Comparison of ENCODE assay signal across 3 cellular contexts in genomic region chr16:87621550-87621829, GRCh38.
TF ChIP-seq lines count a peak whose summit lies in the region.

No MANE protein-coding gene starts in this region.

TF ChIP-seq in SK-N-SH, 30 proteins besides CTCF, POLR2A, EP300 and RAD21:
- no peak for TF ChIP-seq PBX3 (IDR thresholded peaks at IDR 0.05)
- no peak for TF ChIP-seq RXRA (IDR thresholded peaks at IDR 0.05; ENCODE audit: borderline replicate concordance, low read depth)
- TF ChIP-seq FOSL2 (IDR thresholded peaks at IDR 0.05; ENCODE audit: borderline replicate concordance, low read depth) = no peak
- no peak for TF ChIP-seq USF2 (IDR thresholded peaks at IDR 0.05; ENCODE audit: borderline replicate concordance, low read depth, low read length)
- TF ChIP-seq ELF1 (IDR thresholded peaks at IDR 0.05) = no peak
- TF ChIP-seq SIN3A (IDR thresholded peaks at IDR 0.05; ENCODE audit: borderline replicate concordance, low read depth, low read length) = no peak
- TF ChIP-seq FOXM1 (IDR thresholded peaks at IDR 0.05; ENCODE audit: low read depth) = no peak
- no peak for TF ChIP-seq SMC3 (IDR thresholded peaks at IDR 0.05; ENCODE audit: low read depth, low read length)
TF ChIP-seq in SK-N-SH: peak in this region for 0.

TF ChIP-seq in SK-N-SH treated with all-trans-retinoic acid at 6 μM for 48 hours, 23 proteins besides CTCF, POLR2A, EP300 and RAD21 (continued from another document):
- TF ChIP-seq, protein P1, sequence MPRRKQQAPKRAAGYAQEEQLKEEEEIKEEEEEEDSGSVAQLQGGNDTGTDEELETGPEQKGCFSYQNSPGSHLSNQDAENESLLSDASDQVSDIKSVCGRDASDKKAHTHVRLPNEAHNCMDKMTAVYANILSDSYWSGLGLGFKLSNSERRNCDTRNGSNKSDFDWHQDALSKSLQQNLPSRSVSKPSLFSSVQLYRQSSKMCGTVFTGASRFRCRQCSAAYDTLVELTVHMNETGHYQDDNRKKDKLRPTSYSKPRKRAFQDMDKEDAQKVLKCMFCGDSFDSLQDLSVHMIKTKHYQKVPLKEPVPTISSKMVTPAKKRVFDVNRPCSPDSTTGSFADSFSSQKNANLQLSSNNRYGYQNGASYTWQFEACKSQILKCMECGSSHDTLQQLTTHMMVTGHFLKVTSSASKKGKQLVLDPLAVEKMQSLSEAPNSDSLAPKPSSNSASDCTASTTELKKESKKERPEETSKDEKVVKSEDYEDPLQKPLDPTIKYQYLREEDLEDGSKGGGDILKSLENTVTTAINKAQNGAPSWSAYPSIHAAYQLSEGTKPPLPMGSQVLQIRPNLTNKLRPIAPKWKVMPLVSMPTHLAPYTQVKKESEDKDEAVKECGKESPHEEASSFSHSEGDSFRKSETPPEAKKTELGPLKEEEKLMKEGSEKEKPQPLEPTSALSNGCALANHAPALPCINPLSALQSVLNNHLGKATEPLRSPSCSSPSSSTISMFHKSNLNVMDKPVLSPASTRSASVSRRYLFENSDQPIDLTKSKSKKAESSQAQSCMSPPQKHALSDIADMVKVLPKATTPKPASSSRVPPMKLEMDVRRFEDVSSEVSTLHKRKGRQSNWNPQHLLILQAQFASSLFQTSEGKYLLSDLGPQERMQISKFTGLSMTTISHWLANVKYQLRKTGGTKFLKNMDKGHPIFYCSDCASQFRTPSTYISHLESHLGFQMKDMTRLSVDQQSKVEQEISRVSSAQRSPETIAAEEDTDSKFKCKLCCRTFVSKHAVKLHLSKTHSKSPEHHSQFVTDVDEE (CRISPR knock-in tag; IDR thresholded peaks at IDR 0.05) = no peak
- TF ChIP-seq CSDC2 (CRISPR knock-in tag; IDR thresholded peaks at IDR 0.05) = no peak
- TF ChIP-seq CREB5 (CRISPR knock-in tag; IDR thresholded peaks at IDR 0.05; ENCODE audit: low read depth) = no peak
- TF ChIP-seq ZFP30 (CRISPR knock-in tag; IDR thresholded peaks at IDR 0.05) = no peak
- TF ChIP-seq ZFP3 (CRISPR knock-in tag; IDR thresholded peaks at IDR 0.05) = no peak
- TF ChIP-seq ESRRG (CRISPR knock-in tag; IDR thresholded peaks at IDR 0.05) = no peak
- TF ChIP-seq ARNTL (CRISPR knock-in tag; IDR thresholded peaks at IDR 0.05; ENCODE audit: borderline replicate concordance, low read depth) = no peak
- no peak for TF ChIP-seq TCF4 (CRISPR knock-in tag; IDR thresholded peaks at IDR 0.05; ENCODE audit: borderline replicate concordance)
- TF ChIP-seq, protein P2, sequence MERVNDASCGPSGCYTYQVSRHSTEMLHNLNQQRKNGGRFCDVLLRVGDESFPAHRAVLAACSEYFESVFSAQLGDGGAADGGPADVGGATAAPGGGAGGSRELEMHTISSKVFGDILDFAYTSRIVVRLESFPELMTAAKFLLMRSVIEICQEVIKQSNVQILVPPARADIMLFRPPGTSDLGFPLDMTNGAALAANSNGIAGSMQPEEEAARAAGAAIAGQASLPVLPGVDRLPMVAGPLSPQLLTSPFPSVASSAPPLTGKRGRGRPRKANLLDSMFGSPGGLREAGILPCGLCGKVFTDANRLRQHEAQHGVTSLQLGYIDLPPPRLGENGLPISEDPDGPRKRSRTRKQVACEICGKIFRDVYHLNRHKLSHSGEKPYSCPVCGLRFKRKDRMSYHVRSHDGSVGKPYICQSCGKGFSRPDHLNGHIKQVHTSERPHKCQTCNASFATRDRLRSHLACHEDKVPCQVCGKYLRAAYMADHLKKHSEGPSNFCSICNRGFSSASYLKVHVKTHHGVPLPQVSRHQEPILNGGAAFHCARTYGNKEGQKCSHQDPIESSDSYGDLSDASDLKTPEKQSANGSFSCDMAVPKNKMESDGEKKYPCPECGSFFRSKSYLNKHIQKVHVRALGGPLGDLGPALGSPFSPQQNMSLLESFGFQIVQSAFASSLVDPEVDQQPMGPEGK (CRISPR knock-in tag; IDR thresholded peaks at IDR 0.05; ENCODE audit: borderline replicate concordance) = no peak
- no peak for TF ChIP-seq BACH2 (CRISPR knock-in tag; IDR thresholded peaks at IDR 0.05; ENCODE audit: borderline replicate concordance)
- TF ChIP-seq OSR1 (CRISPR knock-in tag; IDR thresholded peaks at IDR 0.05) = no peak
- no peak for TF ChIP-seq RARB (CRISPR knock-in tag; IDR thresholded peaks at IDR 0.05)

TF ChIP-seq in H1, 55 proteins besides CTCF, POLR2A, EP300 and RAD21:
- TF ChIP-seq EGR1 (IDR thresholded peaks at IDR 0.05; ENCODE audit: borderline replicate concordance, low read depth, low read length) = no peak
- TF ChIP-seq TEAD4 (IDR thresholded peaks at IDR 0.05; ENCODE audit: low read depth, low read length) = no peak
- no peak for TF ChIP-seq SUZ12 (IDR thresholded peaks at IDR 0.05; ENCODE audit: low read length)
